ENCODE assay signal across 1 cellular context in genomic region chr10:18690541-18690940, GRCh38.
TF ChIP-seq lines count a peak whose summit lies in the region.

No MANE protein-coding gene starts in this region.

TF ChIP-seq in K562, 482 proteins besides CTCF, POLR2A, EP300 and RAD21 (continued from another document):
- no peak for TF ChIP-seq ZFP30 (CRISPR knock-in tag; IDR thresholded peaks at IDR 0.05; ENCODE audit: borderline replicate concordance)
- TF ChIP-seq TFAM (CRISPR knock-in tag; conservative IDR thresholded peaks at IDR 0.05) = no peak
- no peak for TF ChIP-seq BRF1 (IDR thresholded peaks at IDR 0.05; ENCODE audit: borderline replicate concordance, extremely low read depth, insufficient read length)
- TF ChIP-seq RBM22 (IDR thresholded peaks at IDR 0.05; ENCODE audit: low read depth, low read length, poor library complexity, severe bottlenecking) = no peak
- TF ChIP-seq USF2 (CRISPR knock-in tag; IDR thresholded peaks at IDR 0.05) = peak; percentile 43
- TF ChIP-seq ZNF184 (CRISPR knock-in tag; IDR thresholded peaks at IDR 0.05) = no peak
- TF ChIP-seq ARHGAP35 (IDR thresholded peaks at IDR 0.05; ENCODE audit: partially characterized antibody) = no peak
- TF ChIP-seq ZNF668 (CRISPR knock-in tag; IDR thresholded peaks at IDR 0.05) = no peak
- TF ChIP-seq ZNF717 (CRISPR knock-in tag; IDR thresholded peaks at IDR 0.05) = no peak
- no peak for TF ChIP-seq REST (CRISPR knock-in tag; IDR thresholded peaks at IDR 0.05; ENCODE audit: low read depth)
- no peak for TF ChIP-seq ELK3 (CRISPR knock-in tag; IDR thresholded peaks at IDR 0.05)
